8 cellular contexts compared by ENCODE assay signal in the genomic region with DNA sequence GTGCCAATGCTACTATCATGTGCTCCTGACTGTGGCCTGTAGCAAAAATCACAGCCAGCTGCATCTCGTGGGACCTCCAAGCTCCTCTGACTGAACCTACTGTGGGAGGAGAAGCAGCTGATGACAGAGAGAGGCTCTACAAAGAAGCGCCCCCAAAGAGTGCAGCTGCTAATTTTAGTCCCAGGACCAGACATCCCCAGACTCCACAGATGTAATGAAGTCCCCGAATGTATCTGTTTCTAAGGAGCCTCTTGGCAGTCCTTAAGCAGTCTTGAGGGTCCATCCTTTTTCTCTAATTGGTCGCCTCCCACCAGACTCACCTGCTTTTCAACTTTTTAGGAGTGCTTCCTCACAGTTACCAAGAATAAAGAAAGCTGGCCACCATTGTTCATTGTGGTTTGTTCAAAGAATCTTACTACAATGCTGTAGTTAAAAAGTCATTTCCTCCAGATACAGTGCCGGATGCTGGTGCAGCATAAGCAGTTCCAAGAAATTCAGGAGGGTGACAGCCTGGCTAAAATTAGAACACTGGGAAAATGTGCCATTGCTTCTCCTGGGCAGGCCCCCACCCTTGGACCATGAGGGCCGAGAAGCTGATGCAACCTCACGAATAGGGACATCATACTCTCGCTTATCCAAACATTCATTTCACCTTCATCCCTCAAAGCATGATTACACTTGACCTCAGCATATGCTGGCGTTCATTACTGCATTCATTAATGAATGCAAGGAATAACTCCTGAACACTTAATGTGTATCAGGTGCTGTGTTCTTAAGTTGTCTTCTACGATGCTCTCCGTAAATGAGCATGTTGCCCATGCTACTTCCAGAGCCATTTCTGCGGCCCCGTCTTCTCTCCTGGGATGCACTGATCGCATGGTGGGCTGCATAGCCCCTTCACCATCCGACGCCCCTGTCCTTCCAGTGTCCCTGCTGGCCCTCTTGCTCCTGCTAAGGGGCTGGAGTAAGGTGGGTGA.
DNase-seq lines count a peak whose midpoint lies in the region; ATAC-seq, FAIRE-seq and TF ChIP-seq lines count a peak whose summit lies in the region.

No MANE protein-coding gene starts in this region.

- H3K27ac ChIP-seq in GM12878 (ENCODE audit: control insufficient read depth, insufficient read depth) (peak overlapping the region; percentile 41), SK-N-SH (ENCODE audit: low read depth in 2 of 2, low read length in 1 of 2) (no peak overlapping the region)

- H3K9me2 ChIP-seq in SK-N-SH, result no peaks in the 10 kb centered on the region

- SMC1A ChIA-PET in GM12878 (lab: Charles Lee; ENCODE audit: uncharacterized antibody, unreplicated experiment), result interaction anchor here (1.1 to 2.2 kb wide), 3 partner anchors 11 to 68 kb away, joined by 3 to 7 read pairs (median 4); no protein-coding TSS in a partner anchor

- H3K9me3 Mint-ChIP-seq in naive thymus-derived CD8-positive, alpha-beta T cell, result no peaks in the 10 kb centered on the region

- intact Hi-C loops in GM12878 (cut with micrococcal nuclease; ENCODE audit: unreplicated experiment), result no loop called here

- TF ChIP-seq CTCF in GM12878 (IDR thresholded peaks at IDR 0.05 in 2 of 3, conservative IDR thresholded peaks at IDR 0.05 in 1 of 3; ENCODE audit: control insufficient read depth in 2 of 3, extremely low read depth in 1 of 3, insufficient read depth in 1 of 3, low read depth in 3 of 3, low read length in 3 of 3), result no peak
- no peak for TF ChIP-seq CTCF in SK-N-SH (IDR thresholded peaks at IDR 0.05)

- BruUV-seq in GM12878 (replicated peaks; lab: Mats Ljungman, UMichigan), result no TSS peak

- 86% methylated on average over 16 of the region's 16 CpGs for WGBS in GM12878 (ENCODE audit: insufficient coverage, insufficient replicate concordance, low lambda C conversion rate, missing lambda C conversion rate)
- WGBS in SK-N-SH (ENCODE audit: low lambda C conversion rate), result 42% methylated on average over 16 of the region's 16 CpGs

- H3K27ac Mint-ChIP-seq in naive thymus-derived CD8-positive, alpha-beta T cell, result peak overlapping the region in 9 of 10 donors; percentile 84 to 98 (median 94)

- H3K4me3 Mint-ChIP-seq in naive thymus-derived CD8-positive, alpha-beta T cell, result peak overlapping the region; percentile 44 to 78 (median 74)

- TF ChIP-seq POLR2A in GM12878 (IDR thresholded peaks at IDR 0.05; ENCODE audit: low read depth, low read length), result no peak

- no peaks in the 10 kb centered on the region for H3F3A ChIP-seq in SK-N-SH (replicated peaks; ENCODE audit: insufficient read depth)

- FAIRE-seq in GM12878 (lab: Jason Lieb, UNC), result no peak

- H3K27me3 Mint-ChIP-seq in naive thymus-derived CD8-positive, alpha-beta T cell, result no peaks in the 10 kb centered on the region

- H3K27me3 ChIP-seq in GM12878 (replicated peaks in 1 of 2; ENCODE audit: control insufficient read depth in 2 of 2, insufficient read depth in 2 of 2, low read length in 1 of 2) (no peaks in the 10 kb centered on the region), SK-N-SH (ENCODE audit: insufficient read depth) (no peaks in the 10 kb centered on the region)

- H3K4me3 ChIP-seq in GM12878, result no peak overlapping the region
- no peak overlapping the region for H3K4me3 ChIP-seq in SK-N-SH (ENCODE audit: low read depth in 2 of 2, low read length in 1 of 2)

- ATAC-seq in GM12878 (no peak), HG03442 (IDR thresholded peaks at IDR 0.05; ENCODE audit: unreplicated experiment) (no peak)
- ATAC-seq in naive thymus-derived CD8-positive, alpha-beta T cell, result peak; percentile 48 to 75

- peaks cover 42% of the 10 kb centered on the region for H3K4me1 ChIP-seq in GM12878 (ENCODE audit: control insufficient read depth, insufficient read depth, low read length)
- no peaks in the 10 kb centered on the region; a peak in 1 of 4 replicates for H3K4me1 ChIP-seq in SK-N-SH (ENCODE audit: control insufficient read depth in 1 of 2, insufficient read depth in 2 of 2, low read depth in 1 of 2, low read length in 1 of 2)

- CTCF ChIA-PET in GM12878 (lab: Yijun Ruan, JAX), result interaction anchor here (0.9 to 1.0 kb wide), 2 partner anchors 12 to 589 kb away, joined by 3 to 4 read pairs; no protein-coding TSS in a partner anchor
- CTCF ChIA-PET in SK-N-SH (lab: Yijun Ruan, JAX), result no interaction called here

- TF ChIP-seq RAD21 in GM12878 (IDR thresholded peaks at IDR 0.05; ENCODE audit: insufficient read depth, low read depth, low read length), result no peak
- TF ChIP-seq RAD21 in SK-N-SH (IDR thresholded peaks at IDR 0.05; ENCODE audit: low read length), result no peak

- in situ Hi-C loops in GM12878 (cut with MboI) (no loop called here), ACHN (cut with HindIII; ENCODE audit: low pct_ligation_motif_present, low pct_unique_long_range_greater_than_20kb, low sequenced_read_pairs) (no loop called here)

- H2AFZ ChIP-seq in GM12878 (ENCODE audit: control insufficient read depth, low read depth, low read length) (no peak overlapping the region), SK-N-SH (ENCODE audit: low read depth) (no peak overlapping the region)

- H3K36me3 ChIP-seq in GM12878 (ENCODE audit: control insufficient read depth in 2 of 2, insufficient read depth in 2 of 2, low read length in 1 of 2), result peaks cover 0 to 6% of the 10 kb centered on the region in 2 experiments; a peak in 1 of 4 replicates
- H3K36me3 ChIP-seq in SK-N-SH (replicated peaks in 1 of 2; ENCODE audit: control insufficient read depth in 1 of 2, insufficient read depth in 2 of 2, low read length in 1 of 2), result no peaks in the 10 kb centered on the region

- RAD21 ChIA-PET in GM12878 (lab: Charles Lee; ENCODE audit: unreplicated experiment), result interaction anchor here (0.7 kb wide), 1 partner anchor 12 kb away, joined by 3 read pairs; no protein-coding TSS in a partner anchor

- H3K4me2 ChIP-seq in GM12878 (ENCODE audit: control insufficient read depth, insufficient read depth), result no peak overlapping the region
- no peak overlapping the region for H3K4me2 ChIP-seq in SK-N-SH

- H3K9me3 ChIP-seq in GM12878 (replicated peaks; ENCODE audit: control insufficient read depth, insufficient read depth, low read length), result peaks cover 2% of the 10 kb centered on the region; the same call in 2 of the 3 replicates
- no peaks in the 10 kb centered on the region for H3K9me3 ChIP-seq in SK-N-SH

- POLR2A ChIA-PET in GM12878 (lab: Charles Lee), result no interaction called here
- POLR2A ChIA-PET in naive thymus-derived CD8-positive, alpha-beta T cell (lab: Charles Lee), result interaction anchor here (0.6 to 1.8 kb wide), 9 partner anchors 9 to 69 kb away, joined by 3 to 10 read pairs (median 3); no protein-coding TSS in a partner anchor
- POLR2A ChIA-PET in SK-N-SH (lab: Yijun Ruan, JAX), result no interaction called here

- H3K36me3 Mint-ChIP-seq in naive thymus-derived CD8-positive, alpha-beta T cell, result peaks cover 0 to 3% (median 0%) of the 10 kb centered on the region in 3 donors

- H4K20me1 ChIP-seq in GM12878 (ENCODE audit: control insufficient read depth, insufficient read depth) (no peaks in the 10 kb centered on the region), SK-N-SH (ENCODE audit: insufficient read depth) (no peaks in the 10 kb centered on the region)

- TF ChIP-seq EP300 in GM12878 (IDR thresholded peaks at IDR 0.05; ENCODE audit: borderline replicate concordance in 1 of 2, control insufficient read depth in 1 of 2, low read depth in 2 of 2, low read length in 2 of 2) (no peak), SK-N-SH (IDR thresholded peaks at IDR 0.05; ENCODE audit: borderline replicate concordance in 1 of 2, low read depth in 1 of 2, low read length in 1 of 2) (no peak)

- DNase-seq in AG20443 (ENCODE audit: low spot score) (peak; percentile 61), OCI-M1 (lab: John Stamatoyannopoulos, UW) (peak; percentile 86), GM12878 (ENCODE audit: low read depth, low spot score) (no peak), HK-2 (ENCODE audit: unreplicated experiment) (no peak), ACHN (no peak), SK-N-SH (no peak)
- peak in 6 of 10 donors; percentile 19 to 77 (median 54) for DNase-seq in naive thymus-derived CD8-positive, alpha-beta T cell

- H3K9ac ChIP-seq in GM12878 (ENCODE audit: control insufficient read depth, insufficient read depth, low read length) (no peak overlapping the region), SK-N-SH (no peak overlapping the region)

- H3K4me1 Mint-ChIP-seq in naive thymus-derived CD8-positive, alpha-beta T cell, result peaks cover 34 to 88% (median 64%) of the 10 kb centered on the region in 4 donors

- no peaks in the 10 kb centered on the region for H3K79me2 ChIP-seq in GM12878 (ENCODE audit: control insufficient read depth, insufficient read depth, low read length)
- no peaks in the 10 kb centered on the region for H3K79me2 ChIP-seq in SK-N-SH (ENCODE audit: insufficient read depth)

TF ChIP-seq in GM12878, 131 proteins besides CTCF, POLR2A, EP300 and RAD21 (continues in another document):
- TF ChIP-seq RUNX3 (IDR thresholded peaks at IDR 0.05; ENCODE audit: low read length), result 0 out of 2 replicates have a peak, but pooled peaks have one; percentile 24

TF ChIP-seq in SK-N-SH, 30 proteins besides CTCF, POLR2A, EP300 and RAD21 (continues in another document):
- TF ChIP-seq TAF1 (IDR thresholded peaks at IDR 0.05; ENCODE audit: borderline replicate concordance, low read depth, low read length) (no peak), USF1 (IDR thresholded peaks at IDR 0.05; ENCODE audit: borderline replicate concordance, low read depth) (no peak), CHD2 (IDR thresholded peaks at IDR 0.05; ENCODE audit: low read length, partially characterized antibody) (no peak), SIN3A (IDR thresholded peaks at IDR 0.05; ENCODE audit: borderline replicate concordance, low read depth, low read length) (no peak), NFIC (IDR thresholded peaks at IDR 0.05; ENCODE audit: borderline replicate concordance) (no peak), FOXM1 (IDR thresholded peaks at IDR 0.05; ENCODE audit: low read depth) (no peak), YY1 (IDR thresholded peaks at IDR 0.05; ENCODE audit: low read depth) (no peak), RCOR1 (IDR thresholded peaks at IDR 0.05; ENCODE audit: low read length) (no peak), MXI1 (IDR thresholded peaks at IDR 0.05; ENCODE audit: low read depth, low read length) (no peak), JUND (IDR thresholded peaks at IDR 0.05) (no peak), TCF12 (IDR thresholded peaks at IDR 0.05) (no peak), FOXJ3 (CRISPR knock-in tag; IDR thresholded peaks at IDR 0.05) (no peak), SMC3 (IDR thresholded peaks at IDR 0.05; ENCODE audit: low read depth, low read length) (no peak), ELF1 (IDR thresholded peaks at IDR 0.05) (no peak), FOSL2 (IDR thresholded peaks at IDR 0.05; ENCODE audit: borderline replicate concordance, low read depth) (no peak), TEAD4 (IDR thresholded peaks at IDR 0.05; ENCODE audit: borderline replicate concordance, insufficient read depth) (no peak)

Comparison
In these comparisons a context has a peak if more than half of its experiments do, and no peak if none do; other contexts are left out.
1. DNase-seq: peak in AG20443 (single experiment), OCI-M1 (single experiment) and naive thymus-derived CD8-positive, alpha-beta T cell (6 of 10); none in GM12878 (single experiment), HK-2 (single experiment), ACHN (single experiment) and SK-N-SH (single experiment).
2. ATAC-seq: peak in naive thymus-derived CD8-positive, alpha-beta T cell (2 of 2); none in GM12878 (single experiment) and HG03442 (single experiment).